ENCODE assay signal across 17 cellular contexts in genomic region chr6:101640131-101640530, GRCh38.
DNase-seq lines count a peak whose midpoint lies in the region; ATAC-seq and TF ChIP-seq lines count a peak whose summit lies in the region.
"Had no signal": no experiment of that assay in that cellular context is flagged by ENCODE, and none has a peak within 500 bp of the region (broad histone marks: within the 10 kb centered on the region; RNA-seq: fewer than 3 reads in every experiment).

No MANE protein-coding gene starts in this region.

- CTCF ChIA-PET in activated CD8-positive, alpha-beta T cell treated with anti-CD3 and anti-CD28 coated beads, Interleukin-2, amount 10 ng/mL, durations not matched to agents 7 days and 5 days (lab: Charles Lee): no interaction called here

- H3K36me3 Mint-ChIP-seq in activated CD8-positive, alpha-beta T cell treated with anti-CD3 and anti-CD28 coated beads, Interleukin-2, amount 10 ng/mL, durations not matched to agents 7 days and 5 days (ENCODE audit: low read depth): no peaks in the 10 kb centered on the region
- H3K36me3 Mint-ChIP-seq: CD4-positive, CD25-positive, alpha-beta regulatory T cell had no signal

- in situ Hi-C loops in astrocyte of the spinal cord (cut with HindIII; ENCODE audit: low sequenced_read_pairs): no loop called here

- DNase-seq in NCI-H2171 treated with DMSO at 0.1 percent for 48 hours (lab: John Stamatoyannopoulos, UW): peak; percentile 27
- no peak for DNase-seq in NCI-H2171 (lab: John Stamatoyannopoulos, UW)
- DNase-seq in NCI-H748 (lab: John Stamatoyannopoulos, UW; ENCODE audit: unreplicated experiment): peak; percentile 51
- DNase-seq in astrocyte of the spinal cord (ENCODE audit: low read depth, low spot score): peak; percentile 7
- peak; percentile 3 for DNase-seq in renal cortical epithelial cell (ENCODE audit: low read depth)
- no peak for DNase-seq in Right ventricle myocardium superior
- DNase-seq in T1000 (lab: John Stamatoyannopoulos, UW): no peak
- no peak for DNase-seq in activated CD8-positive, alpha-beta T cell treated with anti-CD3 and anti-CD28 coated beads, Interleukin-2, amount 10 ng/mL, durations not matched to agents 7 days and 5 days
- DNase-seq: BE2C; CD4-positive, CD25-positive, alpha-beta regulatory T cell; COR-L47; DMS 273 treated with DMSO at 0.1 percent for 48 hours; DND-41; HFFc6; NCI-H146; NCI-H2107; PC-9 had no signal

- no peaks in the 10 kb centered on the region for H3K9me3 Mint-ChIP-seq in activated CD8-positive, alpha-beta T cell treated with anti-CD3 and anti-CD28 coated beads, Interleukin-2, amount 10 ng/mL, durations not matched to agents 7 days and 5 days (ENCODE audit: insufficient read depth)
- H3K9me3 Mint-ChIP-seq: HFFc6 had no signal

- H3K27me3 Mint-ChIP-seq in activated CD8-positive, alpha-beta T cell treated with anti-CD3 and anti-CD28 coated beads, Interleukin-2, amount 10 ng/mL, durations not matched to agents 7 days and 5 days (ENCODE audit: low read depth): no peaks in the 10 kb centered on the region
- H3K27me3 Mint-ChIP-seq: CD4-positive, CD25-positive, alpha-beta regulatory T cell had no signal

- TF ChIP-seq CTCF in astrocyte of the spinal cord (IDR thresholded peaks at IDR 0.05; ENCODE audit: low read depth, low read length): no peak

- H3K4me3 Mint-ChIP-seq in activated CD8-positive, alpha-beta T cell treated with anti-CD3 and anti-CD28 coated beads, Interleukin-2, amount 10 ng/mL, durations not matched to agents 7 days and 5 days: no peak overlapping the region
- H3K4me3 Mint-ChIP-seq: CD4-positive, CD25-positive, alpha-beta regulatory T cell; HFFc6 had no signal

- no peak overlapping the region for H3K4me3 ChIP-seq in astrocyte of the spinal cord (ENCODE audit: low read depth, low read length)
- H3K4me3 ChIP-seq: PC-9 had no signal

- no peak overlapping the region for H3K27ac Mint-ChIP-seq in activated CD8-positive, alpha-beta T cell treated with anti-CD3 and anti-CD28 coated beads, Interleukin-2, amount 10 ng/mL, durations not matched to agents 7 days and 5 days
- H3K27ac Mint-ChIP-seq: CD4-positive, CD25-positive, alpha-beta regulatory T cell; HFFc6 had no signal

- intact Hi-C loops in Right ventricle myocardium superior (cut with DNase I): no loop called here

- no peak for ATAC-seq in Right ventricle myocardium superior (ENCODE audit: poor library complexity)
- ATAC-seq in activated CD8-positive, alpha-beta T cell treated with anti-CD3 and anti-CD28 coated beads, Interleukin-2, amount 10 ng/mL, durations not matched to agents 7 days and 5 days: no peak

- POLR2A ChIA-PET in activated CD8-positive, alpha-beta T cell treated with anti-CD3 and anti-CD28 coated beads, Interleukin-2, amount 10 ng/mL, durations not matched to agents 7 days and 5 days (lab: Charles Lee): no interaction called here

- no peaks in the 10 kb centered on the region for H3K4me1 Mint-ChIP-seq in activated CD8-positive, alpha-beta T cell treated with anti-CD3 and anti-CD28 coated beads, Interleukin-2, amount 10 ng/mL, durations not matched to agents 7 days and 5 days (ENCODE audit: low read depth)
- H3K4me1 Mint-ChIP-seq: CD4-positive, CD25-positive, alpha-beta regulatory T cell had no signal

Comparison
In these comparisons a context has a peak if more than half of its experiments do, and no peak if none do; other contexts are left out.
1. DNase-seq: peak in NCI-H2171 treated with DMSO at 0.1 percent for 48 hours (single experiment), NCI-H748 (single experiment), astrocyte of the spinal cord (single experiment) and renal cortical epithelial cell (single experiment); none in NCI-H2171 (single experiment), Right ventricle myocardium superior (single experiment), T1000 (single experiment) and activated CD8-positive, alpha-beta T cell treated with anti-CD3 and anti-CD28 coated beads, Interleukin-2, amount 10 ng/mL, durations not matched to agents 7 days and 5 days (single experiment).